In the genomic region with DNA sequence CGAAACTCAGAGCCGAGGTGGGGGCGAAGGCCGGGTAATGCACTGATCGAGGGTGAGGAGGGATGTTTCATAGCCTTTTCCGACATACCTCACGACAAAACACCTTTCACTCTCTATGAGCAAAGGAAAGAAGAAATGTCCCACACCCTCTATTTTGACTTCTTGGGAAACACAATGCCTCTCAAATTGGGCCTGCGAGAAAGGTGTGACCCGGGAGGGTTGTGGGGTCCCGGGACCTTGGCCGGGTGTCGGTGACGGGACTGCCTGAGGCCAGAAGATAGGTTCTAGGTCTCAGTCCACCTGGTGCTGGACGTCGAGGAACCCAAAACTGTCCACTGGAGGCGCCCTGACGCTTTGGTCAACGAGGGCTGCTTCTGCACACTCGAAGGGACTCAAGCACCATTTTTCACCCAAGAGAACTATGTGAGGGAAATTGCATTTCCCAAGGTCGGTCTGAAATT, we compare ENCODE assay signal across 8 cellular contexts. TPM values are rescaled to one million over a fixed set of nuclear protein-coding genes. Genes with fewer than 3 reads are reported as not detected.
DNase-seq lines count a peak whose midpoint lies in the region; ATAC-seq and TF ChIP-seq lines count a peak whose summit lies in the region.

No MANE protein-coding gene starts in this region.

- H3K27ac ChIP-seq in Peyer's patch = no peak overlapping the region
- H3K27ac ChIP-seq in naive thymus-derived CD4-positive, alpha-beta T cell (ENCODE audit: low read depth, low read length) = no peak overlapping the region

- no peaks in the 10 kb centered on the region for H3K9me3 ChIP-seq in Peyer's patch
- H3K9me3 ChIP-seq in naive thymus-derived CD4-positive, alpha-beta T cell (ENCODE audit: control insufficient read depth in 2 of 3, low read length in 3 of 3) = no peaks in the 10 kb centered on the region

- peak; percentile 26 for ATAC-seq in naive thymus-derived CD4-positive, alpha-beta T cell
- ATAC-seq in HG02970 (IDR thresholded peaks at IDR 0.05; ENCODE audit: low FRiP score, unreplicated experiment) = no peak
- ATAC-seq in GM18519 (IDR thresholded peaks at IDR 0.05; ENCODE audit: low FRiP score, unreplicated experiment) = no peak
- no peak for ATAC-seq in GM21515 (IDR thresholded peaks at IDR 0.05; ENCODE audit: unreplicated experiment)

- no peak for TF ChIP-seq POLR2A in Peyer's patch (IDR thresholded peaks at IDR 0.05)

- H3K4me1 ChIP-seq in Peyer's patch = peaks cover 3 to 53% (median 34%) of the 10 kb centered on the region in 4 donors
- H3K4me1 ChIP-seq in naive thymus-derived CD4-positive, alpha-beta T cell (ENCODE audit: control insufficient read depth in 2 of 2, insufficient read depth in 2 of 2, low read length in 2 of 2) = peaks cover 17 to 40% of the 10 kb centered on the region in 2 donors

- CTCF ChIA-PET in BJ (lab: Yijun Ruan, JAX) = interaction anchor here (0.6 to 3.9 kb wide), 8 partner anchors 9 to 413 kb away, joined by 3 to 36 read pairs (median 4); no protein-coding TSS in a partner anchor
- CTCF ChIA-PET in naive thymus-derived CD4-positive, alpha-beta T cell (lab: Charles Lee) = no interaction called here

- H3K9me3 Mint-ChIP-seq in naive thymus-derived CD4-positive, alpha-beta T cell = peaks cover 0 to 5% (median 0%) of the 10 kb centered on the region in 11 donors

- peaks cover 34 to 53% (median 46%) of the 10 kb centered on the region in 7 donors for H3K4me1 Mint-ChIP-seq in naive thymus-derived CD4-positive, alpha-beta T cell

- peaks cover 0 to 5% (median 0%) of the 10 kb centered on the region in 5 donors for H3K36me3 Mint-ChIP-seq in naive thymus-derived CD4-positive, alpha-beta T cell

- POLR2A ChIA-PET in BJ (lab: Charles Lee) = no interaction called here
- POLR2A ChIA-PET in naive thymus-derived CD4-positive, alpha-beta T cell (lab: Charles Lee) = no interaction called here

- H3K36me3 ChIP-seq in BJ (ENCODE audit: control insufficient read depth, insufficient read depth, low read length) (no peaks in the 10 kb centered on the region), Peyer's patch (no peaks in the 10 kb centered on the region)
- H3K36me3 ChIP-seq in naive thymus-derived CD4-positive, alpha-beta T cell (ENCODE audit: control insufficient read depth in 2 of 3, insufficient read depth in 3 of 3, low read length in 3 of 3) = no peaks in the 10 kb centered on the region

- H3K27me3 Mint-ChIP-seq in naive thymus-derived CD4-positive, alpha-beta T cell = peaks cover 76 to 93% (median 86%) of the 10 kb centered on the region in 5 donors

- peak overlapping the region; percentile 11 to 99 (median 74) for H3K4me3 Mint-ChIP-seq in naive thymus-derived CD4-positive, alpha-beta T cell

- H3K4me3 ChIP-seq in BJ (ENCODE audit: low read depth, low read length) = no peak overlapping the region
- H3K4me3 ChIP-seq in GM12875 (ENCODE audit: low read depth, low read length) = no peak overlapping the region
- peak overlapping the region in 2 of 4 donors; percentile 42 to 49 for H3K4me3 ChIP-seq in Peyer's patch
- H3K4me3 ChIP-seq in naive thymus-derived CD4-positive, alpha-beta T cell (ENCODE audit: low read length) = no peak overlapping the region

- intact Hi-C loops in naive thymus-derived CD4-positive, alpha-beta T cell (cut with micrococcal nuclease) = loop anchor here in 1 of 2 donors (2.0 to 10.0 kb wide), 3 partner anchors 43 to 239 kb away; no protein-coding TSS in a partner anchor

- peaks cover 54% of the 10 kb centered on the region for H3K27me3 ChIP-seq in BJ (ENCODE audit: control insufficient read depth, insufficient read depth, low read length)
- peaks cover 0 to 55% of the 10 kb centered on the region in 2 donors for H3K27me3 ChIP-seq in Peyer's patch
- peaks cover 8 to 30% of the 10 kb centered on the region in 2 donors for H3K27me3 ChIP-seq in naive thymus-derived CD4-positive, alpha-beta T cell (ENCODE audit: control insufficient read depth in 2 of 2, insufficient read depth in 2 of 2, low read length in 2 of 2)

- no peak for DNase-seq in BJ (ENCODE audit: low read depth)
- peak in 2 of 3 donors; percentile 66 to 73 for DNase-seq in Peyer's patch
- DNase-seq in ecto neural progenitor cell (ENCODE audit: low spot score) = peak; percentile 66
- DNase-seq in naive thymus-derived CD4-positive, alpha-beta T cell = no peak

- TF ChIP-seq CTCF in BJ (IDR thresholded peaks at IDR 0.05; ENCODE audit: insufficient read depth, low read depth, low read length) (peak; percentile 40), GM12875 (IDR thresholded peaks at IDR 0.05; ENCODE audit: borderline replicate concordance, insufficient read depth, low read depth, low read length) (peak; percentile 48; the same call in 1 of the 2 replicates), Peyer's patch (IDR thresholded peaks at IDR 0.05) (peak in 4 of 6 experiments; percentile 13 to 50 (median 37))

- no peak overlapping the region for H3K27ac Mint-ChIP-seq in naive thymus-derived CD4-positive, alpha-beta T cell

RNA-seq across cellular contexts. Expression of a gene that starts 41.1 kb away (rescaled TPM):
- polyA plus RNA-seq in BJ (2011; rRNA removed) = 20.1 and 33.6 TPM in 2 replicates
- polyA minus RNA-seq in BJ (2011; rRNA and poly(A)+ RNA removed) = 14.5 and 23.0 TPM in 2 replicates
- 10 to 100 TPM; 25.6 to 47.0 (median 36.6) TPM for total RNA-seq in Peyer's patch
- 10 to 100 TPM; 25.0 to 48.9 (median 36.7) TPM for total RNA-seq in naive thymus-derived CD4-positive, alpha-beta T cell
- polyA plus RNA-seq in naive thymus-derived CD4-positive, alpha-beta T cell = 10 to 100 TPM; 26.0 to 30.9 TPM

RNA-seq across cellular contexts. Expression of a gene that starts 50.2 kb away (rescaled TPM):
- not detected in 2 replicates for polyA plus RNA-seq in BJ (2011; rRNA removed)
- polyA minus RNA-seq in BJ (2011; rRNA and poly(A)+ RNA removed) = not detected in 2 replicates
- total RNA-seq in Peyer's patch = not detected
- total RNA-seq in naive thymus-derived CD4-positive, alpha-beta T cell = not detected
- polyA plus RNA-seq in naive thymus-derived CD4-positive, alpha-beta T cell = not detected

Comparison
In these comparisons a context has a peak if more than half of its experiments do, and no peak if none do; other contexts are left out.
1. DNase-seq: peak in Peyer's patch (2 of 3) and ecto neural progenitor cell (single experiment); none in BJ (single experiment) and naive thymus-derived CD4-positive, alpha-beta T cell (0 of 9).
2. Peak in every context shown above with its lines, with median percentiles within 50 percentile points of each other: CTCF ChIP-seq.